8 cellular contexts compared by ENCODE assay signal in the genomic region with DNA sequence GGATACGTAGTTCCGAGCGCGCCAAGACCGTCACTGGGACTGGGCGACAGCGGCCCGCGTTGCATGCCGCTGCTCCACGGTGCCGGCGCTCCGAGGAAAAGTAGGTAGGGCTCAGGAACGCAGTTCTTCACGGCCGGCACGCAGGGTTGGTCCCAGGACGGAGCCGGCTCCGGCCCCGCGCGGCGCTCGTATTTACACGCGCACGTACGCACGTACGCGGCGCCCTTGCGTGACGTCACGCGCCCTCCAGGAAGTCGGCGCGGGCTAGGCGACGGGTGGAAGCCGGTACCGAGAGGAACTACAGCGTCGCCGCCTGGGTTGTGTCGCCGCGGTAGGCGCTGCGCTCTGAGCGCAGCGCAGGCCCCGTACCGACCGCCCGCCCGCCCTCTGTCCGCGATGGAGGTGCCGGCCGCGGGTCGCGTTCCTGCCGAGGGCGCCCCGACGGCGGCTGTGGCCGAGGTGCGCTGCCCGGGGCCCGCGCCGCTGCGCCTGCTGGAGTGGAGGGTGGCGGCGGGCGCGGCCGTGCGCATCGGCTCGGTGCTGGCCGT. TPM values are rescaled to one million over a fixed set of nuclear protein-coding genes. Genes with fewer than 3 reads are reported as not detected.
DNase-seq lines count a peak whose midpoint lies in the region; ATAC-seq, FAIRE-seq and TF ChIP-seq lines count a peak whose summit lies in the region.

A gene with protein sequence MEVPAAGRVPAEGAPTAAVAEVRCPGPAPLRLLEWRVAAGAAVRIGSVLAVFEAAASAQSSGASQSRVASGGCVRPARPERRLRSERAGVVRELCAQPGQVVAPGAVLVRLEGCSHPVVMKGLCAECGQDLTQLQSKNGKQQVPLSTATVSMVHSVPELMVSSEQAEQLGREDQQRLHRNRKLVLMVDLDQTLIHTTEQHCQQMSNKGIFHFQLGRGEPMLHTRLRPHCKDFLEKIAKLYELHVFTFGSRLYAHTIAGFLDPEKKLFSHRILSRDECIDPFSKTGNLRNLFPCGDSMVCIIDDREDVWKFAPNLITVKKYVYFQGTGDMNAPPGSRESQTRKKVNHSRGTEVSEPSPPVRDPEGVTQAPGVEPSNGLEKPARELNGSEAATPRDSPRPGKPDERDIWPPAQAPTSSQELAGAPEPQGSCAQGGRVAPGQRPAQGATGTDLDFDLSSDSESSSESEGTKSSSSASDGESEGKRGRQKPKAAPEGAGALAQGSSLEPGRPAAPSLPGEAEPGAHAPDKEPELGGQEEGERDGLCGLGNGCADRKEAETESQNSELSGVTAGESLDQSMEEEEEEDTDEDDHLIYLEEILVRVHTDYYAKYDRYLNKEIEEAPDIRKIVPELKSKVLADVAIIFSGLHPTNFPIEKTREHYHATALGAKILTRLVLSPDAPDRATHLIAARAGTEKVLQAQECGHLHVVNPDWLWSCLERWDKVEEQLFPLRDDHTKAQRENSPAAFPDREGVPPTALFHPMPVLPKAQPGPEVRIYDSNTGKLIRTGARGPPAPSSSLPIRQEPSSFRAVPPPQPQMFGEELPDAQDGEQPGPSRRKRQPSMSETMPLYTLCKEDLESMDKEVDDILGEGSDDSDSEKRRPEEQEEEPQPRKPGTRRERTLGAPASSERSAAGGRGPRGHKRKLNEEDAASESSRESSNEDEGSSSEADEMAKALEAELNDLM (plus strand): TSS at position 252 of the 548 bp plus-strand sequence. CDS start 145 bp downstream, at position 397.

- TF ChIP-seq POLR2A in GM12892 (IDR thresholded peaks at IDR 0.05; ENCODE audit: low read depth, low read length) (peak; percentile 69; the same call in 1 of the 2 replicates), prostate gland (IDR thresholded peaks at IDR 0.05) (peak; percentile 46)

- peak; percentile 94 for DNase-seq in GM12892 (ENCODE audit: insufficient read length)
- peak; percentile 81 for DNase-seq in NCI-H128 (lab: John Stamatoyannopoulos, UW; ENCODE audit: unreplicated experiment)
- peak; percentile 74 for DNase-seq in SW480 (ENCODE audit: low spot score)
- peak; percentile 86 for DNase-seq in amniotic epithelial cell (ENCODE audit: low read depth)
- DNase-seq in left ventricle myocardium superior = peak; percentile 97
- DNase-seq in prostate gland (ENCODE audit: low spot score) = peak; percentile 87
- DNase-seq in upper lobe of right lung = peak; percentile 97

- H3K4me1 ChIP-seq in prostate gland (replicated peaks) (peaks cover 11% of the 10 kb centered on the region), upper lobe of right lung (peaks cover 26% of the 10 kb centered on the region)

- no peaks in the 10 kb centered on the region for H3K27me3 ChIP-seq in prostate gland (replicated peaks; ENCODE audit: insufficient read depth)
- H3K27me3 ChIP-seq in upper lobe of right lung = no peaks in the 10 kb centered on the region

- TF ChIP-seq CTCF in prostate gland (IDR thresholded peaks at IDR 0.05) (peak in 1 of 4 experiments; percentile 16), upper lobe of right lung (IDR thresholded peaks at IDR 0.05) (no peak)

- H3K27ac ChIP-seq in prostate gland (peak within 1 kb of the TSS; percentile 98 to 99), upper lobe of right lung (peak within 1 kb of the TSS; percentile 99)

- intact Hi-C loops in left ventricle myocardium superior (cut with micrococcal nuclease) = no loop called here
- intact Hi-C loops in prostate gland (cut with DNase I) = loop anchor here (5.0 to 10.0 kb wide), 3 partner anchors 265 to 615 kb away; a partner anchor contains a TSS
- intact Hi-C loops in upper lobe of right lung (cut with DNase I) = no loop called here

- H3K4me3 ChIP-seq in prostate gland (peak within 1 kb of the TSS; percentile 69 to 88), upper lobe of right lung (peak within 1 kb of the TSS; percentile 63)

- WGBS in prostate gland = under 1% methylated on average over 81 of the region's 88 CpGs

- no peaks in the 10 kb centered on the region for H3K36me3 ChIP-seq in prostate gland
- no peaks in the 10 kb centered on the region for H3K36me3 ChIP-seq in upper lobe of right lung

- H3K9me3 ChIP-seq in prostate gland = no peaks in the 10 kb centered on the region
- no peaks in the 10 kb centered on the region for H3K9me3 ChIP-seq in upper lobe of right lung

- peak; percentile 68 for ATAC-seq in HG02678 (IDR thresholded peaks at IDR 0.05; ENCODE audit: unreplicated experiment)
- ATAC-seq in left ventricle myocardium superior = peak; percentile 86
- peak; percentile 85 for ATAC-seq in upper lobe of right lung

- FAIRE-seq in GM12892 (lab: Jason Lieb, UNC) = no peak

RNA-seq across cellular contexts. Expression of the gene that starts here (rescaled TPM):
- polyA plus RNA-seq in GM12892 (2012; ENCODE audit: missing spikeins) = 6.8 TPM
- total RNA-seq in left ventricle myocardium superior (10.2 TPM), prostate gland (10 to 100 TPM; 23.0 to 33.6 TPM), upper lobe of right lung (23.0 TPM)

Comparison
In these comparisons a context has a peak if more than half of its experiments do, and no peak if none do; other contexts are left out.
1. Peak in every context shown above with its lines: DNase-seq, ATAC-seq, H3K4me3 ChIP-seq and H3K27ac ChIP-seq.